13 cellular contexts compared by ENCODE assay signal in the genomic region with DNA sequence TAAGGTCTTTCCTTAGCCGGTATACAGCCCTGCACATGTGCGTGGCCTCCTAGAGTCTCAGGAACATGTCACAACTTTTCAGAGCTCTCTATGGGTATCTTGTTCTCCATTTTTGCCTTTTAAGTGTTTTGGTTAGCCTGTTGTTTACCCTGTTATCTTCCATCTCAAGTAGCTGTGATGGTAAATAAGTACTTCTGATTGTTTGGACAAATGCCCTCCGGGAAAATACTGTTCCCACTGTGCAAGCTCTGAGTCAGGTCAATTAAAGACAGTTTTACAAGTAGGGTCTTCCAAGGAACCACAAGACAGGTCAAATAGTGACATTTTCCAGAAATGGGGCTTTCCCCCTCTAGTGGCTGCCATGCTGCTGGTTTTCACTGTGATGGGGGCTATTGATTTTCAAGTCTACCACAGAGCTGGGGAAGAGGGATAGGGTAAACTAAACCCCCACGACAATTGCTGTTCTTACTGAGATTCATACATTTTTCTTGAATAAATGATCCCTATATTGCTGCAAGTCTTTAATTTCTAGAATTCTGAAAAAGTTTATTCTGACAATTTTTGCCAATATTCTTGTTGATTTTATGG. TPM values are rescaled to one million over a fixed set of nuclear protein-coding genes. Genes with fewer than 3 reads are reported as not detected.
DNase-seq lines count a peak whose midpoint lies in the region; FAIRE-seq and TF ChIP-seq lines count a peak whose summit lies in the region.
"Had no signal": no experiment of that assay in that cellular context is flagged by ENCODE, and none has a peak within 500 bp of the region (broad histone marks: within the 10 kb centered on the region; RNA-seq: fewer than 3 reads in every experiment).

No MANE protein-coding gene starts in this region.

- TF ChIP-seq POLR2A in testis (IDR thresholded peaks at IDR 0.05) = no peak

- H3K4me1 ChIP-seq in mesendoderm (ENCODE audit: control insufficient read depth, low read depth, low read length) = no peaks in the 10 kb centered on the region
- peaks cover 9% of the 10 kb centered on the region for H3K4me1 ChIP-seq in testis

- no peak overlapping the region for H3K27ac ChIP-seq in mesendoderm (ENCODE audit: low read depth, low read length)
- no peak overlapping the region for H3K27ac ChIP-seq in testis
- H3K27ac ChIP-seq: psoas muscle, RWPE1 had no signal

- peak; percentile 97 for DNase-seq in DMS79 treated with DMSO at 0.1 percent for 48 hours (lab: John Stamatoyannopoulos, UW)
- DNase-seq in HEK293T (ENCODE audit: extremely low spot score) = no peak
- DNase-seq in SK-N-DZ (ENCODE audit: low spot score) = peak; percentile 21
- DNase-seq in mesendoderm = peak; percentile 69
- DNase-seq in HTR-8/SVneo (ENCODE audit: insufficient read length, low spot score) = no peak
- no peak for DNase-seq in activated naive CD4-positive, alpha-beta T cell treated with Interleukin-2 at 50 U/mL for 16 hours
- no peak for DNase-seq in testis
- no peak for DNase-seq in MG63
- DNase-seq: anterior cingulate cortex, midbrain, NCI-H2107, psoas muscle had no signal

- H4K8ac ChIP-seq in mesendoderm (ENCODE audit: low read depth, low read length) = no peak overlapping the region

- peaks cover 2% of the 10 kb centered on the region for H3K79me1 ChIP-seq in mesendoderm (ENCODE audit: low read length)

- H3K79me2 ChIP-seq in mesendoderm (ENCODE audit: control insufficient read depth, insufficient read depth, low read length) = no peaks in the 10 kb centered on the region

- no peak overlapping the region for H3K56ac ChIP-seq in mesendoderm (ENCODE audit: low read length)

- no peak for FAIRE-seq in HTR-8/SVneo (lab: Jason Lieb, UNC)

- intact Hi-C loops in testis (cut with DNase I; ENCODE audit: low total_unique reads) = no loop called here

- H3K18ac ChIP-seq in mesendoderm (ENCODE audit: low read length) = no peak overlapping the region

- H2AK5ac ChIP-seq in mesendoderm (ENCODE audit: low read length) = no peak overlapping the region

- H2BK120ac ChIP-seq in mesendoderm (ENCODE audit: low read depth, low read length) = no peak overlapping the region

- no CpG with 5 or more reads among the region's 4 CpGs for WGBS in mesendoderm (ENCODE audit: extremely low coverage, insufficient coverage, low lambda C conversion rate)
- WGBS in testis, 2 donors = 74 to 79% methylated on average over 4 of the region's 4 CpGs

- H3K27me3 ChIP-seq in mesendoderm (ENCODE audit: insufficient read depth, low read length, poor library complexity) (no peaks in the 10 kb centered on the region), testis (no peaks in the 10 kb centered on the region), MG63 (no peaks in the 10 kb centered on the region)

- H3K4ac ChIP-seq in mesendoderm (ENCODE audit: low read depth, low read length) = no peak overlapping the region

- H3K9me3 ChIP-seq in testis = no peaks in the 10 kb centered on the region
- no peaks in the 10 kb centered on the region for H3K9me3 ChIP-seq in MG63
- H3K9me3 ChIP-seq: psoas muscle had no signal

- H3K9ac ChIP-seq in mesendoderm (ENCODE audit: low read length) = no peak overlapping the region

- CTCF ChIA-PET in HEK293T (lab: Yijun Ruan, JAX) = interaction anchor here (0.6 to 1.5 kb wide), 7 partner anchors 10 to 642 kb away, joined by 3 to 7 read pairs (median 3); no protein-coding TSS in a partner anchor

- TF ChIP-seq CTCF in testis (IDR thresholded peaks at IDR 0.05) = peak in 1 of 3 experiments; percentile 8

- H3K4me2 ChIP-seq in mesendoderm (ENCODE audit: low read length) = no peak overlapping the region

- no peak overlapping the region for H2BK5ac ChIP-seq in mesendoderm (ENCODE audit: low read length)

- H3K23ac ChIP-seq in mesendoderm (ENCODE audit: low read length) = no peak overlapping the region

- POLR2A ChIA-PET in HEK293T (lab: Yijun Ruan, JAX) = no interaction called here

- no peak overlapping the region for H2BK15ac ChIP-seq in mesendoderm (replicated peaks; ENCODE audit: low read depth)

- H4K5ac ChIP-seq in mesendoderm (ENCODE audit: low read length) = no peak overlapping the region

- H3K36me3 ChIP-seq in mesendoderm (ENCODE audit: control insufficient read depth, insufficient read depth, low read length) (no peaks in the 10 kb centered on the region), testis (ENCODE audit: low read depth, missing control alignments) (no peaks in the 10 kb centered on the region), MG63 (no peaks in the 10 kb centered on the region)

- H3K4me3 ChIP-seq in mesendoderm (ENCODE audit: low read length) (no peak overlapping the region), testis (no peak overlapping the region), MG63 (no peak overlapping the region)
- H3K4me3 ChIP-seq: psoas muscle had no signal

TF ChIP-seq in HEK293T, 16 proteins besides CTCF, POLR2A, EP300 and RAD21:
- TF ChIP-seq FOXM1 (IDR thresholded peaks at IDR 0.05; ENCODE audit: borderline replicate concordance) (no peak), FOXK2 (IDR thresholded peaks at IDR 0.05) (no peak), CTBP1 (IDR thresholded peaks at IDR 0.05; ENCODE audit: borderline replicate concordance) (peak; percentile 38; the same call in 1 of the 2 replicates)

RNA-seq across cellular contexts. Expression of gene CLYBL, which starts 4.3 kb away (rescaled TPM):
- 0.41 and 3.1 TPM in 2 replicates for polyA plus RNA-seq in SK-N-DZ (2014; cell fraction: cytosol; rRNA removed)
- polyA plus RNA-seq in SK-N-DZ (2014; cell fraction: nucleus; rRNA removed) = 0.52 and 1.2 TPM in 2 replicates
- 3.6 TPM for polyA plus RNA-seq in mesendoderm (2013, experiment 1 of 2)
- 4.2 TPM for polyA plus RNA-seq in mesendoderm (2013, experiment 2 of 2)
- total RNA-seq in testis = 10 to 100 TPM; 21.5 to 22.7 TPM
- polyA plus RNA-seq in testis (ENCODE audit: insufficient read depth, low read depth, low replicate concordance) = 15.4 TPM
- total RNA-seq in MG63 (2014; rRNA removed; shearing (Covaris generic); ENCODE audit: low replicate concordance) = 0.05 and 3.1 TPM in 2 replicates

Comparison
In these comparisons a context has a peak if more than half of its experiments do, and no peak if none do; other contexts are left out.
1. DNase-seq: peak in DMS79 treated with DMSO at 0.1 percent for 48 hours (single experiment), SK-N-DZ (single experiment) and mesendoderm (single experiment); none in HEK293T (single experiment), HTR-8/SVneo (single experiment), activated naive CD4-positive, alpha-beta T cell treated with Interleukin-2 at 50 U/mL for 16 hours (single experiment), testis (single experiment) and MG63 (single experiment).